8 cellular contexts compared by ENCODE assay signal in genomic region chr20:64055893-64056638, GRCh38. TPM values are rescaled to one million over a fixed set of nuclear protein-coding genes. Genes with fewer than 3 reads are reported as not detected.
DNase-seq lines count a peak whose midpoint lies in the region; ATAC-seq and TF ChIP-seq lines count a peak whose summit lies in the region.
"Had no signal": no experiment of that assay in that cellular context is flagged by ENCODE, and none has a peak within 500 bp of the region (broad histone marks: within the 10 kb centered on the region; RNA-seq: fewer than 3 reads in every experiment).

No MANE protein-coding gene starts in this region.

- WGBS in mesenchymal stem cell: 63% methylated on average over 22 of the region's 22 CpGs

- H3K9me3 ChIP-seq in mesenchymal stem cell (ENCODE audit: control insufficient read depth, low read length): no peaks in the 10 kb centered on the region

- peaks cover 45% of the 10 kb centered on the region for H3K4me1 ChIP-seq in mesenchymal stem cell (ENCODE audit: control insufficient read depth, insufficient read depth, low read depth, low read length)

- CTCF ChIA-PET in WTC11 (lab: Charles Lee): interaction anchor here (1.2 to 2.9 kb wide), 8 partner anchors 10 to 200 kb away, joined by 3 to 40 read pairs (median 8); partner anchors contain the start of genes OPRL1, PRPF6, RGS19 and SAMD10

- H3K4me3 Mint-ChIP-seq in WTC11: no peak overlapping the region
- H3K4me3 Mint-ChIP-seq: CD8-positive, alpha-beta T cell had no signal

- no peak for TF ChIP-seq CTCF in WTC11 (IDR thresholded peaks at IDR 0.05)

- no peaks in the 10 kb centered on the region for H3K36me3 ChIP-seq in mesenchymal stem cell (ENCODE audit: control insufficient read depth in 1 of 2, insufficient read depth in 2 of 2, low read depth in 1 of 2, low read length in 2 of 2)

- H3K27me3 Mint-ChIP-seq in WTC11 (ENCODE audit: low read depth): peaks cover 13% of the 10 kb centered on the region

- H3K4me1 Mint-ChIP-seq in WTC11: peaks cover 22% of the 10 kb centered on the region

- peak overlapping the region; percentile 17 for H2BK15ac ChIP-seq in mesenchymal stem cell (ENCODE audit: low read depth, poor library complexity, severe bottlenecking)

- no peak overlapping the region for H2AK5ac ChIP-seq in mesenchymal stem cell (ENCODE audit: low read length, severe bottlenecking)

- no peak overlapping the region for H3K23ac ChIP-seq in mesenchymal stem cell (ENCODE audit: low read length in 2 of 2)

- no peak for ATAC-seq in WTC11
- ATAC-seq in GM21526 (IDR thresholded peaks at IDR 0.05; ENCODE audit: low FRiP score, unreplicated experiment): no peak
- ATAC-seq: CD8-positive, alpha-beta T cell had no signal

- H2BK120ac ChIP-seq in mesenchymal stem cell (ENCODE audit: low read depth, low read length): peak overlapping the region; percentile 77

- DNase-seq in EH (ENCODE audit: low read depth) (peak; percentile 19), WTC11 (ENCODE audit: low spot score) (no peak), mesenchymal stem cell (peak; percentile 49), NCI-H2107 (lab: John Stamatoyannopoulos, UW) (no peak), RKO (ENCODE audit: low spot score) (no peak)
- DNase-seq: activated T-cell treated with anti-CD3 and anti-CD28 coated beads, Interleukin-2, amount 50 U/mL, for 48 hours; CD8-positive, alpha-beta T cell had no signal

- no peaks in the 10 kb centered on the region for H3K79me1 ChIP-seq in mesenchymal stem cell (replicated peaks; ENCODE audit: low read length, poor library complexity, severe bottlenecking)

- POLR2A ChIA-PET in WTC11 (lab: Charles Lee): no interaction called here

- H3K4me3 ChIP-seq in mesenchymal stem cell (ENCODE audit: insufficient read depth in 1 of 2, low read depth in 1 of 2, low read length in 2 of 2): no peak overlapping the region

- peak overlapping the region; percentile 62 for H4K91ac ChIP-seq in mesenchymal stem cell (ENCODE audit: low read length)

- peak overlapping the region; percentile 17 to 73 for H3K4ac ChIP-seq in mesenchymal stem cell (ENCODE audit: low read depth in 1 of 2, low read length in 2 of 2)

- no peak overlapping the region for H3K27ac ChIP-seq in mesenchymal stem cell (ENCODE audit: low read length, poor library complexity, severe bottlenecking)

- peak overlapping the region in 1 of 2 experiments; percentile 68 for H3K14ac ChIP-seq in mesenchymal stem cell (ENCODE audit: low read length in 2 of 2)

- no peak overlapping the region for H3K4me2 ChIP-seq in mesenchymal stem cell (ENCODE audit: low read length, poor library complexity, severe bottlenecking)

- peaks cover 15 to 73% of the 10 kb centered on the region in 2 experiments for H3K27me3 ChIP-seq in mesenchymal stem cell (ENCODE audit: control insufficient read depth in 1 of 2, insufficient read depth in 1 of 2, low read length in 2 of 2)

- H3K27ac Mint-ChIP-seq in WTC11: no peak overlapping the region
- H3K27ac Mint-ChIP-seq: CD8-positive, alpha-beta T cell had no signal

- H4K8ac ChIP-seq in mesenchymal stem cell (ENCODE audit: low read length): peak overlapping the region; percentile 87

- H3K9ac ChIP-seq in mesenchymal stem cell (ENCODE audit: low read length): no peak overlapping the region

- H2AFZ ChIP-seq in mesenchymal stem cell (ENCODE audit: low read depth, low read length): no peak overlapping the region

- peak overlapping the region; percentile 14 to 38 for H2BK12ac ChIP-seq in mesenchymal stem cell (ENCODE audit: low read length in 2 of 2)

- no peak overlapping the region for H2BK5ac ChIP-seq in mesenchymal stem cell (ENCODE audit: low read depth, low read length, poor library complexity, severe bottlenecking)

- H3K18ac ChIP-seq in mesenchymal stem cell (ENCODE audit: low read depth in 1 of 2, low read length in 2 of 2): peak overlapping the region; percentile 28 to 55

- no peaks in the 10 kb centered on the region for H3K36me3 Mint-ChIP-seq in WTC11
- H3K36me3 Mint-ChIP-seq: CD8-positive, alpha-beta T cell had no signal

- H3K9me3 Mint-ChIP-seq in WTC11: no peaks in the 10 kb centered on the region
- H3K9me3 Mint-ChIP-seq: CD8-positive, alpha-beta T cell had no signal

TF ChIP-seq in WTC11, 78 proteins besides CTCF, POLR2A, EP300 and RAD21:
- TF ChIP-seq ZBTB43 (CRISPR knock-in tag; IDR thresholded peaks at IDR 0.05) (no peak), GTF2I (CRISPR knock-in tag; conservative IDR thresholded peaks at IDR 0.05) (0 out of 2 replicates have a peak, but pooled peaks have one; percentile 48), AFF4 (CRISPR knock-in tag; IDR thresholded peaks at IDR 0.05; ENCODE audit: borderline replicate concordance) (no peak), JAZF1 (CRISPR knock-in tag; IDR thresholded peaks at IDR 0.05) (no peak)
TF ChIP-seq in WTC11: peak in this region for 1.

RNA-seq across cellular contexts. Expression of gene SOX18, which starts 6.6 kb away (rescaled TPM):
- 0.73 to 0.81 TPM (median 0.80 TPM) in 3 replicates for total RNA-seq in WTC11 (2021)
- polyA plus RNA-seq in mesenchymal stem cell (2013, experiment 1 of 2): 0.33 TPM
- polyA plus RNA-seq in mesenchymal stem cell (2013, experiment 2 of 2): 0.27 TPM
- total RNA-seq: CD8-positive, alpha-beta T cell had no signal

RNA-seq across cellular contexts. Expression of gene TCEA2, which starts 6.9 kb away (rescaled TPM):
- total RNA-seq in WTC11 (2021): 55.8 to 63.6 TPM (median 63.5 TPM) in 3 replicates
- 57.9 TPM for polyA plus RNA-seq in mesenchymal stem cell (2013, experiment 1 of 2)
- 60.9 TPM for polyA plus RNA-seq in mesenchymal stem cell (2013, experiment 2 of 2)

RNA-seq across cellular contexts. Expression of gene C20orf204, which starts 20.1 kb away (rescaled TPM):
- total RNA-seq in WTC11 (2021): 1.6 to 2.4 TPM (median 2.1 TPM) in 3 replicates
- polyA plus RNA-seq in mesenchymal stem cell (2013, experiment 1 of 2): 0.07 TPM
- polyA plus RNA-seq in mesenchymal stem cell (2013, experiment 2 of 2): 0.10 TPM

RNA-seq across cellular contexts. Expression of gene RGS19, which starts 23.3 kb away (rescaled TPM):
- total RNA-seq in WTC11 (2021): 13.8 to 15.9 TPM (median 15.1 TPM) in 3 replicates
- polyA plus RNA-seq in mesenchymal stem cell (2013, experiment 1 of 2): 11.6 TPM
- 13.4 TPM for polyA plus RNA-seq in mesenchymal stem cell (2013, experiment 2 of 2)

RNA-seq across cellular contexts. Expression of gene OPRL1, which starts 23.8 kb away (rescaled TPM):
- 1.7 to 2.2 TPM (median 2.0 TPM) in 3 replicates for total RNA-seq in WTC11 (2021)
- 0.54 TPM for polyA plus RNA-seq in mesenchymal stem cell (2013, experiment 1 of 2)
- polyA plus RNA-seq in mesenchymal stem cell (2013, experiment 2 of 2): 0.40 TPM

Comparison
In these comparisons a context has a peak if more than half of its experiments do, and no peak if none do; other contexts are left out.
1. DNase-seq: peak in EH (single experiment) and mesenchymal stem cell (single experiment); none in WTC11 (single experiment), NCI-H2107 (single experiment) and RKO (single experiment).